Comparison of ENCODE assay signal across 1 cellular context in genomic region chr19:17304386-17305047, GRCh38.
TF ChIP-seq lines count a peak whose summit lies in the region.

No MANE protein-coding gene starts in this region.

TF ChIP-seq in HCT116, 20 proteins besides CTCF, POLR2A, EP300 and RAD21:
- TF ChIP-seq ZBTB33 (IDR thresholded peaks at IDR 0.05; ENCODE audit: extremely low read depth, insufficient replicate concordance, low read length): no peak
- TF ChIP-seq SRF (IDR thresholded peaks at IDR 0.05; ENCODE audit: low read depth): no peak
- no peak for TF ChIP-seq ATF3 (IDR thresholded peaks at IDR 0.05)
- TF ChIP-seq JUND (IDR thresholded peaks at IDR 0.05): no peak
- TF ChIP-seq ZNF274 (IDR thresholded peaks at IDR 0.05; ENCODE audit: low read depth, low read length): no peak
- no peak for TF ChIP-seq EZH2 (IDR thresholded peaks at IDR 0.05)
- no peak for TF ChIP-seq SP1 (IDR thresholded peaks at IDR 0.05; ENCODE audit: low read depth)
- TF ChIP-seq YY1 (IDR thresholded peaks at IDR 0.05; ENCODE audit: extremely low read depth, insufficient replicate concordance, low read depth, low read length): no peak
- no peak for TF ChIP-seq CBX3 (IDR thresholded peaks at IDR 0.05; ENCODE audit: low read depth)
- no peak for TF ChIP-seq EGR1 (IDR thresholded peaks at IDR 0.05; ENCODE audit: low read depth)
- TF ChIP-seq, protein P1, sequence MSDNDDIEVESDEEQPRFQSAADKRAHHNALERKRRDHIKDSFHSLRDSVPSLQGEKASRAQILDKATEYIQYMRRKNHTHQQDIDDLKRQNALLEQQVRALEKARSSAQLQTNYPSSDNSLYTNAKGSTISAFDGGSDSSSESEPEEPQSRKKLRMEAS (IDR thresholded peaks at IDR 0.05): no peak
- no peak for TF ChIP-seq SIN3A (IDR thresholded peaks at IDR 0.05; ENCODE audit: low read depth)
- TF ChIP-seq CEBPB (IDR thresholded peaks at IDR 0.05; ENCODE audit: low read depth): no peak
- TF ChIP-seq, protein P2, sequence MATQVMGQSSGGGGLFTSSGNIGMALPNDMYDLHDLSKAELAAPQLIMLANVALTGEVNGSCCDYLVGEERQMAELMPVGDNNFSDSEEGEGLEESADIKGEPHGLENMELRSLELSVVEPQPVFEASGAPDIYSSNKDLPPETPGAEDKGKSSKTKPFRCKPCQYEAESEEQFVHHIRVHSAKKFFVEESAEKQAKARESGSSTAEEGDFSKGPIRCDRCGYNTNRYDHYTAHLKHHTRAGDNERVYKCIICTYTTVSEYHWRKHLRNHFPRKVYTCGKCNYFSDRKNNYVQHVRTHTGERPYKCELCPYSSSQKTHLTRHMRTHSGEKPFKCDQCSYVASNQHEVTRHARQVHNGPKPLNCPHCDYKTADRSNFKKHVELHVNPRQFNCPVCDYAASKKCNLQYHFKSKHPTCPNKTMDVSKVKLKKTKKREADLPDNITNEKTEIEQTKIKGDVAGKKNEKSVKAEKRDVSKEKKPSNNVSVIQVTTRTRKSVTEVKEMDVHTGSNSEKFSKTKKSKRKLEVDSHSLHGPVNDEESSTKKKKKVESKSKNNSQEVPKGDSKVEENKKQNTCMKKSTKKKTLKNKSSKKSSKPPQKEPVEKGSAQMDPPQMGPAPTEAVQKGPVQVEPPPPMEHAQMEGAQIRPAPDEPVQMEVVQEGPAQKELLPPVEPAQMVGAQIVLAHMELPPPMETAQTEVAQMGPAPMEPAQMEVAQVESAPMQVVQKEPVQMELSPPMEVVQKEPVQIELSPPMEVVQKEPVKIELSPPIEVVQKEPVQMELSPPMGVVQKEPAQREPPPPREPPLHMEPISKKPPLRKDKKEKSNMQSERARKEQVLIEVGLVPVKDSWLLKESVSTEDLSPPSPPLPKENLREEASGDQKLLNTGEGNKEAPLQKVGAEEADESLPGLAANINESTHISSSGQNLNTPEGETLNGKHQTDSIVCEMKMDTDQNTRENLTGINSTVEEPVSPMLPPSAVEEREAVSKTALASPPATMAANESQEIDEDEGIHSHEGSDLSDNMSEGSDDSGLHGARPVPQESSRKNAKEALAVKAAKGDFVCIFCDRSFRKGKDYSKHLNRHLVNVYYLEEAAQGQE (IDR thresholded peaks at IDR 0.05; ENCODE audit: low read depth): no peak
